Comparison of ENCODE assay signal across 29 cellular contexts in genomic region chr4:26503844-26504243, GRCh38. TPM values are rescaled to one million over a fixed set of nuclear protein-coding genes. Genes with fewer than 3 reads are reported as not detected.
"Had no signal": no experiment of that assay in that cellular context is flagged by ENCODE, and none has a peak within 500 bp of the region (broad histone marks: within the 10 kb centered on the region; RNA-seq: fewer than 3 reads in every experiment).

No MANE protein-coding gene starts in this region.

- ATAC-seq: activated CD8-positive, alpha-beta T cell treated with anti-CD3 and anti-CD28 coated beads for 36 hours; activated naive CD4-positive, alpha-beta T cell treated with anti-CD3 and anti-CD28 coated beads, Interleukin-2, amount 50 U/mL, for 72 hours had no signal

- H3K27me3 ChIP-seq: SJCRH30 had no signal

- H3K36me3 Mint-ChIP-seq: activated naive CD4-positive, alpha-beta T cell treated with anti-CD3 and anti-CD28 coated beads, Interleukin-2, amount 50 U/mL, for 72 hours; brain had no signal

- H3K4me3 Mint-ChIP-seq: activated CD4-positive, alpha-beta T cell treated with anti-CD3 and anti-CD28 coated beads, Interleukin-2, amount 10 ng/mL, durations not matched to agents 24 days and 14 days; activated CD8-positive, alpha-beta T cell treated with anti-CD3 and anti-CD28 coated beads for 36 hours; activated naive CD4-positive, alpha-beta T cell treated with anti-CD3 and anti-CD28 coated beads for 36 hours; activated T-cell treated with anti-CD3 and anti-CD28 coated beads, Interleukin-2, amount 50 U/mL, for 24 hours; brain; IgD-negative memory B cell; T-helper 1 cell treated with Interleukin-12 subunit alpha and Interleukin-12 subunit beta and Interleukin-4 antibody, amounts not matched to agents 30 μg/mL and 1 μg/mL, for 36 hours; T-helper 2 cell treated with Interferon-gamma antibody and Interleukin-4, amounts not matched to agents 5 μg/mL and 100 μg/mL, for 36 hours had no signal

- H3K9me3 Mint-ChIP-seq: activated CD4-positive, alpha-beta T cell treated with anti-CD3 and anti-CD28 coated beads, Interleukin-2, amount 10 ng/mL, durations not matched to agents 24 days and 14 days; activated CD8-positive, alpha-beta T cell treated with anti-CD3 and anti-CD28 coated beads for 36 hours; activated naive CD4-positive, alpha-beta T cell treated with anti-CD3 and anti-CD28 coated beads for 36 hours; activated naive CD4-positive, alpha-beta T cell treated with anti-CD3 and anti-CD28 coated beads, Interleukin-2, amount 50 U/mL, for 72 hours; activated T-cell treated with anti-CD3 and anti-CD28 coated beads, Interleukin-2, amount 50 U/mL, for 24 hours; T-helper 1 cell treated with Interleukin-12 subunit alpha and Interleukin-12 subunit beta and Interleukin-4 antibody, amounts not matched to agents 30 μg/mL and 1 μg/mL, for 36 hours; T-helper 2 cell treated with Interferon-gamma antibody and Interleukin-4, amounts not matched to agents 5 μg/mL and 100 μg/mL, for 36 hours had no signal

- H3K27ac Mint-ChIP-seq: activated CD4-positive, alpha-beta T cell treated with anti-CD3 and anti-CD28 coated beads, Interleukin-2, amount 10 ng/mL, durations not matched to agents 24 days and 14 days; activated CD8-positive, alpha-beta T cell treated with anti-CD3 and anti-CD28 coated beads for 36 hours; activated naive CD4-positive, alpha-beta T cell treated with anti-CD3 and anti-CD28 coated beads for 36 hours; activated naive CD4-positive, alpha-beta T cell treated with anti-CD3 and anti-CD28 coated beads, Interleukin-2, amount 50 U/mL, for 72 hours; activated T-cell treated with anti-CD3 and anti-CD28 coated beads, Interleukin-2, amount 50 U/mL, for 24 hours; T-helper 1 cell treated with Interleukin-12 subunit alpha and Interleukin-12 subunit beta and Interleukin-4 antibody, amounts not matched to agents 30 μg/mL and 1 μg/mL, for 36 hours; T-helper 2 cell treated with Interferon-gamma antibody and Interleukin-4, amounts not matched to agents 5 μg/mL and 100 μg/mL, for 36 hours had no signal

- H3K27ac ChIP-seq: PC-9, SJCRH30, SK-N-MC had no signal

- DNase-seq: activated CD4-positive, alpha-beta T cell treated with anti-CD3 and anti-CD28 coated beads, Interleukin-2, amount 10 ng/mL, durations not matched to agents 24 days and 14 days; activated CD4-positive, alpha-beta T cell treated with anti-CD3 and anti-CD28 coated beads, Interleukin-2, amount 50 U/mL, for 4 hours; activated CD8-positive, alpha-beta T cell treated with anti-CD3 and anti-CD28 coated beads for 36 hours; activated gamma-delta T cell treated with Interleukin-2 at 50 U/mL for 16 hours; activated naive CD4-positive, alpha-beta T cell treated with anti-CD3 and anti-CD28 coated beads for 36 hours; activated T-cell treated with anti-CD3 and anti-CD28 coated beads, Interleukin-2, amount 50 U/mL, for 24 hours; anterior cingulate cortex; Karpas-422; KBM-7; NCI-H1105; NCI-H1417 treated with DMSO at 0.1 percent for 48 hours; NCI-H187 treated with DMSO at 0.1 percent for 48 hours; NCI-H2081 treated with DMSO at 0.1 percent for 48 hours; NCI-H345; NCI-H524 treated with DMSO at 0.1 percent for 48 hours; PC-9; SHP77; SJCRH30 had no signal

- H3K4me1 ChIP-seq: SJCRH30 had no signal

- H3K9me3 ChIP-seq: SJCRH30 had no signal

- H3K4me3 ChIP-seq: PC-9, SJCRH30, SK-N-MC had no signal

- H3K4me1 Mint-ChIP-seq: activated CD4-positive, alpha-beta T cell treated with anti-CD3 and anti-CD28 coated beads, Interleukin-2, amount 10 ng/mL, durations not matched to agents 24 days and 14 days; brain; IgD-negative memory B cell had no signal

- H3K27me3 Mint-ChIP-seq: activated CD4-positive, alpha-beta T cell treated with anti-CD3 and anti-CD28 coated beads, Interleukin-2, amount 10 ng/mL, durations not matched to agents 24 days and 14 days had no signal

- H2AFZ ChIP-seq: PC-9 had no signal

- H3K4me2 ChIP-seq: PC-9 had no signal

- H3K36me3 ChIP-seq: SJCRH30 had no signal

RNA-seq across cellular contexts. Expression of gene CCKAR, which starts 13.6 kb away (rescaled TPM):
- total RNA-seq: activated CD4-positive, alpha-beta T cell treated with anti-CD3 and anti-CD28 coated beads, Interleukin-2, amount 10 ng/mL, durations not matched to agents 24 days and 14 days; activated CD8-positive, alpha-beta memory T cell treated with anti-CD3 and anti-CD28 coated beads for 36 hours; activated CD8-positive, alpha-beta T cell treated with anti-CD3 and anti-CD28 coated beads for 36 hours; activated naive CD4-positive, alpha-beta T cell treated with anti-CD3 and anti-CD28 coated beads for 36 hours; activated naive CD4-positive, alpha-beta T cell treated with anti-CD3 and anti-CD28 coated beads, Interleukin-2, amount 50 U/mL, for 72 hours; bronchial epithelial cell; MCF 10A; NCI-H460; OCI-LY7; PC-9 had no signal
- polyA plus RNA-seq: IgD-negative memory B cell had no signal
